Comparison of ENCODE assay signal across 18 cellular contexts in genomic region chr19:7054635-7055368, GRCh38. TPM values are rescaled to one million over a fixed set of nuclear protein-coding genes. Genes with fewer than 3 reads are reported as not detected.
"Had no signal": no experiment of that assay in that cellular context is flagged by ENCODE, and none has a peak within 500 bp of the region (broad histone marks: within the 10 kb centered on the region; RNA-seq: fewer than 3 reads in every experiment).

No MANE protein-coding gene starts in this region.

RNA-seq across cellular contexts. Expression of gene MBD3L3, which starts 3.7 kb away (rescaled TPM):
- total RNA-seq: dermis blood vessel endothelial cell; dorsolateral prefrontal cortex; esophagus mucosa; esophagus squamous epithelium; gastrocnemius medialis; glomerular endothelial cell; heart right ventricle; kidney epithelial cell; left cardiac atrium; left lung; left ventricle myocardium superior; lower leg skin; lower lobe of right lung; lung microvascular endothelial cell; mononuclear cell; mucosa of gallbladder; naive thymus-derived CD4-positive, alpha-beta T cell had no signal
- polyA plus RNA-seq: heart right ventricle; keratinocyte; naive thymus-derived CD4-positive, alpha-beta T cell had no signal

RNA-seq across cellular contexts. Expression of gene MBD3L2, which starts 5.7 kb away (rescaled TPM):
- total RNA-seq: dermis blood vessel endothelial cell; dorsolateral prefrontal cortex; esophagus mucosa; esophagus squamous epithelium; gastrocnemius medialis; glomerular endothelial cell; heart right ventricle; kidney epithelial cell; left cardiac atrium; left lung; left ventricle myocardium superior; lower leg skin; lower lobe of right lung; lung microvascular endothelial cell; mononuclear cell; mucosa of gallbladder; naive thymus-derived CD4-positive, alpha-beta T cell had no signal
- polyA plus RNA-seq: heart right ventricle; keratinocyte; naive thymus-derived CD4-positive, alpha-beta T cell had no signal

RNA-seq across cellular contexts. Expression of gene MBD3L4, which starts 14.8 kb away (rescaled TPM):
- total RNA-seq: dermis blood vessel endothelial cell; dorsolateral prefrontal cortex; esophagus mucosa; esophagus squamous epithelium; gastrocnemius medialis; glomerular endothelial cell; heart right ventricle; kidney epithelial cell; left cardiac atrium; left lung; left ventricle myocardium superior; lower leg skin; lower lobe of right lung; lung microvascular endothelial cell; mononuclear cell; mucosa of gallbladder; naive thymus-derived CD4-positive, alpha-beta T cell had no signal
- polyA plus RNA-seq: heart right ventricle; keratinocyte; naive thymus-derived CD4-positive, alpha-beta T cell had no signal

RNA-seq across cellular contexts. Expression of gene MBD3L5, which starts 24.4 kb away (rescaled TPM):
- total RNA-seq: dermis blood vessel endothelial cell; dorsolateral prefrontal cortex; esophagus mucosa; esophagus squamous epithelium; gastrocnemius medialis; glomerular endothelial cell; heart right ventricle; kidney epithelial cell; left cardiac atrium; left lung; left ventricle myocardium superior; lower leg skin; lower lobe of right lung; lung microvascular endothelial cell; mononuclear cell; mucosa of gallbladder; naive thymus-derived CD4-positive, alpha-beta T cell had no signal
- polyA plus RNA-seq: heart right ventricle; keratinocyte; naive thymus-derived CD4-positive, alpha-beta T cell had no signal
